Comparison of ENCODE assay signal across 8 cellular contexts in genomic region chr1:231337472-231338269, GRCh38.
DNase-seq lines count a peak whose midpoint lies in the region; ATAC-seq, FAIRE-seq and TF ChIP-seq lines count a peak whose summit lies in the region.

A gene with protein sequence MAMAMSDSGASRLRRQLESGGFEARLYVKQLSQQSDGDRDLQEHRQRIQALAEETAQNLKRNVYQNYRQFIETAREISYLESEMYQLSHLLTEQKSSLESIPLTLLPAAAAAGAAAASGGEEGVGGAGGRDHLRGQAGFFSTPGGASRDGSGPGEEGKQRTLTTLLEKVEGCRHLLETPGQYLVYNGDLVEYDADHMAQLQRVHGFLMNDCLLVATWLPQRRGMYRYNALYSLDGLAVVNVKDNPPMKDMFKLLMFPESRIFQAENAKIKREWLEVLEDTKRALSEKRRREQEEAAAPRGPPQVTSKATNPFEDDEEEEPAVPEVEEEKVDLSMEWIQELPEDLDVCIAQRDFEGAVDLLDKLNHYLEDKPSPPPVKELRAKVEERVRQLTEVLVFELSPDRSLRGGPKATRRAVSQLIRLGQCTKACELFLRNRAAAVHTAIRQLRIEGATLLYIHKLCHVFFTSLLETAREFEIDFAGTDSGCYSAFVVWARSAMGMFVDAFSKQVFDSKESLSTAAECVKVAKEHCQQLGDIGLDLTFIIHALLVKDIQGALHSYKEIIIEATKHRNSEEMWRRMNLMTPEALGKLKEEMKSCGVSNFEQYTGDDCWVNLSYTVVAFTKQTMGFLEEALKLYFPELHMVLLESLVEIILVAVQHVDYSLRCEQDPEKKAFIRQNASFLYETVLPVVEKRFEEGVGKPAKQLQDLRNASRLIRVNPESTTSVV (minus strand): TSS chr1:231337852. CDS start chr1:231337745, 107 bp downstream.

- peaks cover 48% of the 10 kb centered on the region for H3K36me3 Mint-ChIP-seq in central memory CD8-positive, alpha-beta T cell (ENCODE audit: insufficient read depth)

- FAIRE-seq in islet of Langerhans (lab: Jason Lieb, UNC): peak; percentile 93

- peaks cover 50% of the 10 kb centered on the region for H3K4me1 Mint-ChIP-seq in central memory CD8-positive, alpha-beta T cell

- ATAC-seq in GM19025 (IDR thresholded peaks at IDR 0.05; ENCODE audit: low read depth, unreplicated experiment) (peak; percentile 67), HG03342 (IDR thresholded peaks at IDR 0.05; ENCODE audit: unreplicated experiment) (peak; percentile 66)
- ATAC-seq in central memory CD8-positive, alpha-beta T cell (replicated peaks; ENCODE audit: extremely low read depth, poor library complexity, severe bottlenecking): peak; percentile 76

- no peak for TF ChIP-seq CTCF in AG10803 (conservative IDR thresholded peaks at IDR 0.05; ENCODE audit: low read length)

- H3K4me3 ChIP-seq in AG10803 (ENCODE audit: low read length): peak within 1 kb of the TSS; percentile 100

- H3K27me3 Mint-ChIP-seq in central memory CD8-positive, alpha-beta T cell: no peaks in the 10 kb centered on the region

- H3K27ac Mint-ChIP-seq in central memory CD8-positive, alpha-beta T cell (ENCODE audit: low read depth): peak within 1 kb of the TSS; percentile 99

- DNase-seq in AG10803 (ENCODE audit: low read depth) (peak; percentile 92), NCI-H446 (lab: John Stamatoyannopoulos, UW) (peak; percentile 97 to 99)
- peak; percentile 99 for DNase-seq in activated CD4-positive, CD25-positive, alpha-beta regulatory T cell treated with anti-CD3 and anti-CD28 coated beads, Interleukin-2, amount 50 U/mL, for 16 hours (ENCODE audit: low read depth, low spot score)
- DNase-seq in central memory CD8-positive, alpha-beta T cell (ENCODE audit: low spot score in 2 of 2): peak; percentile 98 to 99
- DNase-seq in stimulated activated CD4-positive, alpha-beta T cell treated with anti-CD3 and anti-CD28 coated beads, Interleukin-12 subunit alpha, Interleukin-12 subunit beta, amount 100 ng/mL, for 4 hours: peak; percentile 95

- no peaks in the 10 kb centered on the region for H3K9me3 Mint-ChIP-seq in central memory CD8-positive, alpha-beta T cell

- H3K4me3 Mint-ChIP-seq in central memory CD8-positive, alpha-beta T cell: peak within 1 kb of the TSS; percentile 98

Comparison
In these comparisons a context has a peak if more than half of its experiments do, and no peak if none do; other contexts are left out.
1. Peak in every context shown above with its lines: DNase-seq, ATAC-seq and H3K4me3 ChIP-seq.